ENCODE assay signal across 11 cellular contexts in the genomic region with DNA sequence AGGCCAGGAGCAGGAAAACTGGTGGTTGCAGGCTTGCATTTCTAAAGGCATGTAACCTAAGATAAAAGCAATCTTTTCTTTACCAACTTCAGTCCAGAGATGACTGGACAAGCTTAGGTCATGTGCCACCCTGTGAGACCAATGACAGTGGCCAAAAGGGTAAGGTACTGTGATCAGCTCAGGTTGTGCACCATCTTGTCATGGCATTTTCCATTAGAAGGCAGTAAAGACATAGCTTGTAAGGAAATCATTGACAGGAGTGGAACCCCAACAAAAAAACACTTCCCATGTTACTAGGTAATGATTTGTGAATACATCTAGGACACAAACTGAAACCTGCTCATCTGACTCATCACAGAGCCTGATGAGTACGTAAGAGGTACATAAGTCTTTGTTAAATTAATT. TPM values are rescaled to one million over a fixed set of nuclear protein-coding genes. Genes with fewer than 3 reads are reported as not detected.
DNase-seq lines count a peak whose midpoint lies in the region; ATAC-seq and TF ChIP-seq lines count a peak whose summit lies in the region.
"Had no signal": no experiment of that assay in that cellular context is flagged by ENCODE, and none has a peak within 500 bp of the region (broad histone marks: within the 10 kb centered on the region; RNA-seq: fewer than 3 reads in every experiment).

No MANE protein-coding gene starts in this region.

- no peak overlapping the region for H3K4me3 Mint-ChIP-seq in activated CD4-positive, alpha-beta T cell treated with anti-CD3 and anti-CD28 coated beads, Interleukin-2, amount 10 ng/mL, durations not matched to agents 24 days and 14 days
- H3K4me3 Mint-ChIP-seq in CD14-positive monocyte (no peak overlapping the region), HFFc6 (no peak overlapping the region)
- H3K4me3 Mint-ChIP-seq: activated T-helper 1 cell treated with anti-CD3 and anti-CD28 coated beads, Interleukin-12 subunit alpha, Interleukin-12 subunit beta, Interleukin-2, Interleukin-4 antibody, amounts not matched to agents 30 ng/mL and 10 ng/mL and 1 ng/mL, durations not matched to agents 14 hours and 24 hours and 36 hours had no signal

- H3K27me3 Mint-ChIP-seq in activated CD4-positive, alpha-beta T cell treated with anti-CD3 and anti-CD28 coated beads, Interleukin-2, amount 10 ng/mL, durations not matched to agents 24 days and 14 days: peaks cover 72% of the 10 kb centered on the region
- H3K27me3 Mint-ChIP-seq in CD14-positive monocyte (ENCODE audit: low read depth in 3 of 3) (peaks cover 6 to 22% (median 8%) of the 10 kb centered on the region in 3 donors), HFFc6 (ENCODE audit: insufficient read depth) (no peaks in the 10 kb centered on the region)

- no peak overlapping the region for H3K4me3 ChIP-seq in kidney epithelial cell (ENCODE audit: low read depth, low read length)
- H3K4me3 ChIP-seq: colonic mucosa had no signal

- DNase-seq in activated CD4-positive, alpha-beta T cell treated with anti-CD3 and anti-CD28 coated beads, Interleukin-2, amount 10 ng/mL, durations not matched to agents 24 days and 14 days: peak; percentile 59
- no peak for DNase-seq in activated CD4-positive, alpha-beta T cell treated with anti-CD3 and anti-CD28 coated beads, Interleukin-2, amount 50 U/mL, for 4 hours
- DNase-seq in kidney epithelial cell (ENCODE audit: low read depth): peak; percentile 63
- DNase-seq in SIG-M5 (lab: John Stamatoyannopoulos, UW): no peak
- no peak for DNase-seq in CD14-positive monocyte (ENCODE audit: low spot score)
- no peak for DNase-seq in HFFc6
- DNase-seq: colonic mucosa, NCI-H1092 treated with DMSO at 0.1 percent for 48 hours had no signal

- H3K27me3 ChIP-seq in kidney epithelial cell (ENCODE audit: control insufficient read depth, insufficient read depth, low read length): no peaks in the 10 kb centered on the region
- H3K27me3 ChIP-seq: colonic mucosa had no signal

- no peak overlapping the region for H3K27ac Mint-ChIP-seq in activated CD4-positive, alpha-beta T cell treated with anti-CD3 and anti-CD28 coated beads, Interleukin-2, amount 10 ng/mL, durations not matched to agents 24 days and 14 days
- H3K27ac Mint-ChIP-seq in CD14-positive monocyte (no peak overlapping the region), HFFc6 (no peak overlapping the region)
- H3K27ac Mint-ChIP-seq: activated T-helper 1 cell treated with anti-CD3 and anti-CD28 coated beads, Interleukin-12 subunit alpha, Interleukin-12 subunit beta, Interleukin-2, Interleukin-4 antibody, amounts not matched to agents 30 ng/mL and 10 ng/mL and 1 ng/mL, durations not matched to agents 14 hours and 24 hours and 36 hours had no signal

- intact Hi-C loops in activated CD4-positive, alpha-beta T cell treated with anti-CD3 and anti-CD28 coated beads, Interleukin-2, amount 10 ng/mL, durations not matched to agents 24 days and 14 days (cut with micrococcal nuclease): loop anchor here (5.0 kb wide), 1 partner anchor 37 kb away; no protein-coding TSS in a partner anchor
- intact Hi-C loops in CD14-positive monocyte (cut with micrococcal nuclease): no loop called here

- H3K4me1 Mint-ChIP-seq in activated CD4-positive, alpha-beta T cell treated with anti-CD3 and anti-CD28 coated beads, Interleukin-2, amount 10 ng/mL, durations not matched to agents 24 days and 14 days: peaks cover 22% of the 10 kb centered on the region
- H3K4me1 Mint-ChIP-seq in CD14-positive monocyte (peaks cover 12% of the 10 kb centered on the region), HFFc6 (ENCODE audit: low read depth) (peaks cover 9% of the 10 kb centered on the region; the same call in 1 of the 2 replicates)

- H3K36me3 ChIP-seq in kidney epithelial cell (ENCODE audit: control insufficient read depth, insufficient read depth, low read length): no peaks in the 10 kb centered on the region
- H3K36me3 ChIP-seq: colonic mucosa had no signal

- peak; percentile 46 for ATAC-seq in GM21515 (IDR thresholded peaks at IDR 0.05; ENCODE audit: unreplicated experiment)
- ATAC-seq in HG03103 (IDR thresholded peaks at IDR 0.05; ENCODE audit: low read depth, unreplicated experiment): peak; percentile 40

- peaks cover 5% of the 10 kb centered on the region for H3K36me3 Mint-ChIP-seq in activated CD4-positive, alpha-beta T cell treated with anti-CD3 and anti-CD28 coated beads, Interleukin-2, amount 10 ng/mL, durations not matched to agents 24 days and 14 days (ENCODE audit: low read depth)
- H3K36me3 Mint-ChIP-seq in CD14-positive monocyte (no peaks in the 10 kb centered on the region), HFFc6 (ENCODE audit: low read depth) (no peaks in the 10 kb centered on the region)

- TF ChIP-seq CTCF in kidney epithelial cell (IDR thresholded peaks at IDR 0.05; ENCODE audit: insufficient read depth, low read length, poor library complexity, severe bottlenecking) (no peak), CD14-positive monocyte (IDR thresholded peaks at IDR 0.05) (no peak), HFFc6 (IDR thresholded peaks at IDR 0.05) (no peak)

- peaks cover 8% of the 10 kb centered on the region for H3K9me3 Mint-ChIP-seq in activated CD4-positive, alpha-beta T cell treated with anti-CD3 and anti-CD28 coated beads, Interleukin-2, amount 10 ng/mL, durations not matched to agents 24 days and 14 days
- H3K9me3 Mint-ChIP-seq in CD14-positive monocyte (peaks cover 0 to 7% (median 2%) of the 10 kb centered on the region in 7 donors), HFFc6 (no peaks in the 10 kb centered on the region)
- H3K9me3 Mint-ChIP-seq: activated T-helper 1 cell treated with anti-CD3 and anti-CD28 coated beads, Interleukin-12 subunit alpha, Interleukin-12 subunit beta, Interleukin-2, Interleukin-4 antibody, amounts not matched to agents 30 ng/mL and 10 ng/mL and 1 ng/mL, durations not matched to agents 14 hours and 24 hours and 36 hours had no signal

RNA-seq across cellular contexts. Expression of gene SSR3, which starts 35.2 kb away (rescaled TPM):
- 151 and 153 TPM in 2 replicates for total RNA-seq in activated CD4-positive, alpha-beta T cell treated with anti-CD3 and anti-CD28 coated beads, Interleukin-2, amount 10 ng/mL, durations not matched to agents 24 days and 14 days
- 216 and 217 TPM in 2 replicates for total RNA-seq in kidney epithelial cell
- 100 to 1,000 TPM; 230 to 243 TPM for polyA plus RNA-seq in CD14-positive monocyte
- total RNA-seq in HFFc6 (2021; fragmentation: NEBNext Ultra II Directional; extraction: Animal tissue kit (Norgen Biotek cat#: 25700)): 100 to 1,000 TPM; 622 to 815 (median 721) TPM

Comparison
In these comparisons a context has a peak if more than half of its experiments do, and no peak if none do; other contexts are left out.
1. DNase-seq: peak in activated CD4-positive, alpha-beta T cell treated with anti-CD3 and anti-CD28 coated beads, Interleukin-2, amount 10 ng/mL, durations not matched to agents 24 days and 14 days (single experiment) and kidney epithelial cell (single experiment); none in activated CD4-positive, alpha-beta T cell treated with anti-CD3 and anti-CD28 coated beads, Interleukin-2, amount 50 U/mL, for 4 hours (0 of 2), SIG-M5 (single experiment), CD14-positive monocyte (single experiment) and HFFc6 (single experiment).